In genomic region chr9:92486371-92486770, GRCh38 we compare ENCODE assay signal across 1 cellular context.
TF ChIP-seq lines count a peak whose summit lies in the region.

No MANE protein-coding gene starts in this region.

TF ChIP-seq in K562, 482 proteins besides CTCF, POLR2A, EP300 and RAD21 (continues in another document):
- TF ChIP-seq RERE (CRISPR knock-in tag; IDR thresholded peaks at IDR 0.05; ENCODE audit: borderline replicate concordance) (no peak), NCOA6 (IDR thresholded peaks at IDR 0.05) (no peak), HDGF (IDR thresholded peaks at IDR 0.05) (no peak), STAT5B (CRISPR knock-in tag; IDR thresholded peaks at IDR 0.05) (no peak), CLOCK (CRISPR knock-in tag; IDR thresholded peaks at IDR 0.05; ENCODE audit: borderline replicate concordance) (no peak), ARID4B (CRISPR knock-in tag; IDR thresholded peaks at IDR 0.05) (no peak), SMAD1 (IDR thresholded peaks at IDR 0.05; ENCODE audit: low read depth, low read length, partially characterized antibody) (no peak), CAMTA2 (CRISPR knock-in tag; conservative IDR thresholded peaks at IDR 0.05) (no peak), MAFK (IDR thresholded peaks at IDR 0.05; ENCODE audit: low read length) (peak; percentile 29; the same call in 1 of the 2 replicates), ZNF408 (CRISPR knock-in tag; IDR thresholded peaks at IDR 0.05; ENCODE audit: low read depth) (no peak), FOXA3 (CRISPR knock-in tag; conservative IDR thresholded peaks at IDR 0.05 in 1 of 2, IDR thresholded peaks at IDR 0.05 in 1 of 2) (no peak), RBM14 (IDR thresholded peaks at IDR 0.05; ENCODE audit: borderline replicate concordance, insufficient read depth, low read depth, low read length) (no peak), YY1 (IDR thresholded peaks at IDR 0.05; ENCODE audit: borderline replicate concordance in 1 of 3, control insufficient read depth in 1 of 3, extremely low read depth in 1 of 3, insufficient read depth in 3 of 3, insufficient read length in 1 of 3, insufficient replicate concordance in 2 of 3, low read depth in 1 of 3, low read length in 2 of 3) (no peak), HSF4 (CRISPR knock-in tag; IDR thresholded peaks at IDR 0.05; ENCODE audit: borderline replicate concordance) (no peak), ELK3 (CRISPR knock-in tag; IDR thresholded peaks at IDR 0.05) (no peak), ZBTB49 (CRISPR knock-in tag; IDR thresholded peaks at IDR 0.05; ENCODE audit: borderline replicate concordance) (no peak), PHF8 (IDR thresholded peaks at IDR 0.05; ENCODE audit: borderline replicate concordance, low read length) (no peak), ZNF717 (CRISPR knock-in tag; IDR thresholded peaks at IDR 0.05) (no peak), ZNF311 (CRISPR knock-in tag; IDR thresholded peaks at IDR 0.05) (no peak), MGA (IDR thresholded peaks at IDR 0.05) (peak; percentile 46)
